In the genomic region with DNA sequence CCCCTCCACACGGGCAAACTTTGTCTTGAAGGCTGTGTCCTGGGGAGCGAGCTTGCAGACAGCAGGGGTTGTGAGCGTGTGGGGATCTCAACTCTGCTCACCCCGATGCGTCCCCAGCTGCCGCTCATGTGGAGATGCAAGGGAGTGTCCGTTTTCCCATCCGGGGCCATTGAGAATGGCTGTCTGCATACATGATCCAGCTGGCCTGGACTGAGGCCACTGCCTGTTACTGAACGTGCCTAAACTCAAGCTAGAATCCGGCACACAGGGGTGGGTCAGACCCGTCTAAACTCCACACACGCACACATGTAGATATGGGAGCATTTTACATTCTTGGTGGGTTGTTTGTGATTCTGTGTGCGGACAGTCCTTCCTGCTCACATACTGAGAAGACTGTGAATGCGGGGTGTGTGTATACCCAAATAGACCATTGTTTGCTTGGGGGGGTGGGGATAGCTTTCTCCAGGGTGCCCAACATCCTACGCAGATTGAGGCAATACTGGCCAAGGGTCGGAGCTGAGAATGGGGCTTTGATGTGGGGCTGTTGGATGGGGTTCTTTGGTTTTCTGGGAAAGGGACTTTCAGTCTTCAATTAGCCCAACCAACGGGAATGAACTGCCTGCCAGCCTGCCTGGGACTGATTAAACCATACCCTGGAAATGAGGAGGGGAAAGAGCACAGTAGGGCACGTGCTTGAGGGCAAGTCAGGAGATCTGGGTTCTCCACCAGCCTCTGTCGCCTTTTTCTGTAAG, we compare ENCODE assay signal across 8 cellular contexts.
A peak's percentile ranks its signal among the peaks of the same experiment; 100 is the strongest.
DNase-seq lines count a peak whose midpoint lies in the region; ATAC-seq and TF ChIP-seq lines count a peak whose summit lies in the region.

No MANE protein-coding gene starts in this region.

- peak overlapping the region; percentile 44 for H3K27ac ChIP-seq in parathyroid adenoma

- no peak for TF ChIP-seq CTCF in parathyroid adenoma (IDR thresholded peaks at IDR 0.05)

- peak overlapping the region; percentile 52 for H3K27ac Mint-ChIP-seq in activated CD8-positive, alpha-beta T cell treated with anti-CD3 and anti-CD28 coated beads, Interleukin-2, amount 10 ng/mL, durations not matched to agents 7 days and 5 days

- H3K9me3 ChIP-seq in parathyroid adenoma (ENCODE audit: control insufficient read depth, low read length), result no peaks in the 10 kb centered on the region

- H3K27me3 ChIP-seq in parathyroid adenoma (ENCODE audit: control insufficient read depth, insufficient read depth, low read length), result no peaks in the 10 kb centered on the region

- intact Hi-C loops in Right ventricle myocardium superior (cut with DNase I), result loop anchor here (5.0 kb wide), 2 partner anchors 59 to 204 kb away; partner anchors contain the start of genes FAM118B, RPUSD4 and ST3GAL4

- no peaks in the 10 kb centered on the region for H3K79me2 ChIP-seq in parathyroid adenoma

- CTCF ChIA-PET in activated CD8-positive, alpha-beta T cell treated with anti-CD3 and anti-CD28 coated beads, Interleukin-2, amount 10 ng/mL, durations not matched to agents 7 days and 5 days (lab: Charles Lee), result interaction anchor here (1.5 kb wide), 1 partner anchor 65 kb away, joined by 6 read pairs; no protein-coding TSS in a partner anchor

- H3K4me3 ChIP-seq in parathyroid adenoma (ENCODE audit: low read depth, low read length), result no peak overlapping the region

- POLR2A ChIA-PET in activated CD8-positive, alpha-beta T cell treated with anti-CD3 and anti-CD28 coated beads, Interleukin-2, amount 10 ng/mL, durations not matched to agents 7 days and 5 days (lab: Charles Lee), result interaction anchor here (0.7 kb wide), 1 partner anchor 143 kb away, joined by 3 read pairs; no protein-coding TSS in a partner anchor

- no peaks in the 10 kb centered on the region for H3K36me3 ChIP-seq in parathyroid adenoma (ENCODE audit: control insufficient read depth, insufficient read depth, low read length)

- H3K4me2 ChIP-seq in parathyroid adenoma (ENCODE audit: low read length), result peak overlapping the region; percentile 59

- H3K9ac ChIP-seq in parathyroid adenoma, result no peak overlapping the region

- no peaks in the 10 kb centered on the region for H3K36me3 Mint-ChIP-seq in activated CD8-positive, alpha-beta T cell treated with anti-CD3 and anti-CD28 coated beads, Interleukin-2, amount 10 ng/mL, durations not matched to agents 7 days and 5 days (ENCODE audit: low read depth)

- peak; percentile 25 for ATAC-seq in activated CD8-positive, alpha-beta T cell treated with anti-CD3 and anti-CD28 coated beads, Interleukin-2, amount 10 ng/mL, durations not matched to agents 7 days and 5 days
- ATAC-seq in Right ventricle myocardium superior (ENCODE audit: poor library complexity) (peak; percentile 62), HG03196 (IDR thresholded peaks at IDR 0.05; ENCODE audit: unreplicated experiment) (no peak), GM18861 (IDR thresholded peaks at IDR 0.05; ENCODE audit: unreplicated experiment) (no peak), HG03442 (IDR thresholded peaks at IDR 0.05; ENCODE audit: unreplicated experiment) (no peak)

- peaks cover 8% of the 10 kb centered on the region for H3K27me3 Mint-ChIP-seq in activated CD8-positive, alpha-beta T cell treated with anti-CD3 and anti-CD28 coated beads, Interleukin-2, amount 10 ng/mL, durations not matched to agents 7 days and 5 days (ENCODE audit: low read depth)

- peaks cover 18% of the 10 kb centered on the region for H3K4me1 Mint-ChIP-seq in activated CD8-positive, alpha-beta T cell treated with anti-CD3 and anti-CD28 coated beads, Interleukin-2, amount 10 ng/mL, durations not matched to agents 7 days and 5 days (ENCODE audit: low read depth)

- H3K9me3 Mint-ChIP-seq in activated CD8-positive, alpha-beta T cell treated with anti-CD3 and anti-CD28 coated beads, Interleukin-2, amount 10 ng/mL, durations not matched to agents 7 days and 5 days (ENCODE audit: insufficient read depth), result no peaks in the 10 kb centered on the region

- peak overlapping the region; percentile 58 for H3K4me3 Mint-ChIP-seq in activated CD8-positive, alpha-beta T cell treated with anti-CD3 and anti-CD28 coated beads, Interleukin-2, amount 10 ng/mL, durations not matched to agents 7 days and 5 days

- H3K4me1 ChIP-seq in parathyroid adenoma, result no peaks in the 10 kb centered on the region

- H2AFZ ChIP-seq in parathyroid adenoma, result peak overlapping the region; percentile 83

- DNase-seq in C1 segment of cervical spinal cord (lab: John Stamatoyannopoulos, UW), result peak in 9 of 14 donors; percentile 13 to 68 (median 44)
- DNase-seq in activated CD8-positive, alpha-beta T cell treated with anti-CD3 and anti-CD28 coated beads, Interleukin-2, amount 10 ng/mL, durations not matched to agents 7 days and 5 days, result no peak
- DNase-seq in Right ventricle myocardium superior, result peak; percentile 93
- no peak for DNase-seq in NCI-H2107 treated with DMSO at 0.1 percent for 48 hours (lab: John Stamatoyannopoulos, UW; ENCODE audit: unreplicated experiment)

Comparison
In these comparisons a context has a peak if more than half of its experiments do, and no peak if none do; other contexts are left out.
1. DNase-seq: peak in C1 segment of cervical spinal cord (9 of 14) and Right ventricle myocardium superior (single experiment); none in activated CD8-positive, alpha-beta T cell treated with anti-CD3 and anti-CD28 coated beads, Interleukin-2, amount 10 ng/mL, durations not matched to agents 7 days and 5 days (single experiment) and NCI-H2107 treated with DMSO at 0.1 percent for 48 hours (single experiment).
2. ATAC-seq: peak in activated CD8-positive, alpha-beta T cell treated with anti-CD3 and anti-CD28 coated beads, Interleukin-2, amount 10 ng/mL, durations not matched to agents 7 days and 5 days (single experiment) and Right ventricle myocardium superior (single experiment); none in HG03196 (single experiment), GM18861 (single experiment) and HG03442 (single experiment).